20 cellular contexts compared by ENCODE assay signal in the genomic region with DNA sequence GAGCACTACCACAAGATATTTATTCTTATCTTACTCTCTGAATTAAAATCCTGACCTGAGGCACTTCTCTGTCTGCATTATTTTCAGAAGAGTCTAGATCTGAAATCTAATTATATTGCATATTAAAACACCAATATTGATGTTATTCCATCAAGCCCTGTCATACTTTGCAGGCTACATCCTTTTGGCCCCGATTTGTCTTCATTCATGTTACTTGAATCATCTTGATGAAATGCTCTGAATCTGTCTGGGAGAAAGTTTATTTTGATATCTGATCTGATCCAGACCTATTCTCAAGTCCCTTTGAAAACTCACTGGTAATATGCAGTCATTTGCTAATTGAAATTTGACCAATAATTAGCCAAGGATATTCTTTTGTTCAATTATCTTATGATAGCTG.
DNase-seq lines count a peak whose midpoint lies in the region; ATAC-seq, FAIRE-seq and TF ChIP-seq lines count a peak whose summit lies in the region.
"Had no signal": no experiment of that assay in that cellular context is flagged by ENCODE, and none has a peak within 500 bp of the region (broad histone marks: within the 10 kb centered on the region; RNA-seq: fewer than 3 reads in every experiment).

No MANE protein-coding gene starts in this region.

- H3K4me1 Mint-ChIP-seq in astrocyte (ENCODE audit: low read depth, unreplicated experiment) (peaks cover 28% of the 10 kb centered on the region), MCF 10A (ENCODE audit: insufficient read depth, unreplicated experiment) (peaks cover 43% of the 10 kb centered on the region)

- no TSS peak for BruUV-seq in MCF 10A (replicated peaks; lab: Mats Ljungman, UMichigan)

- no peaks in the 10 kb centered on the region for H3K27me3 ChIP-seq in astrocyte (ENCODE audit: insufficient read depth, low read length)
- no peaks in the 10 kb centered on the region for H3K27me3 ChIP-seq in skeletal muscle satellite cell (ENCODE audit: control insufficient read depth, insufficient read depth, low read length)
- H3K27me3 ChIP-seq in gastroesophageal sphincter: no peaks in the 10 kb centered on the region
- H3K27me3 ChIP-seq: BLaER1 treated with 17β-estradiol and CSF1 and Interleukin-3, amounts not matched to agents 10 nM and 100 nM had no signal

- H3K27ac Mint-ChIP-seq in astrocyte (ENCODE audit: unreplicated experiment) (peak overlapping the region; percentile 29), MCF 10A (ENCODE audit: low read depth, unreplicated experiment) (no peak overlapping the region)

- H3K9ac ChIP-seq in astrocyte (ENCODE audit: low read length): no peak overlapping the region
- H3K9ac ChIP-seq in skeletal muscle satellite cell (ENCODE audit: low read depth, low read length): peak overlapping the region; percentile 66
- H3K9ac ChIP-seq: BLaER1 treated with 17β-estradiol and CSF1 and Interleukin-3, amounts not matched to agents 10 nM and 100 nM had no signal

- no peak for TF ChIP-seq POLR2A in gastroesophageal sphincter (IDR thresholded peaks at IDR 0.05)

- H3K4me3 Mint-ChIP-seq in astrocyte (ENCODE audit: unreplicated experiment) (no peak overlapping the region), MCF 10A (ENCODE audit: unreplicated experiment) (no peak overlapping the region)

- no peaks in the 10 kb centered on the region for H3K36me3 Mint-ChIP-seq in astrocyte (ENCODE audit: low read depth, unreplicated experiment)
- H3K36me3 Mint-ChIP-seq in MCF 10A (ENCODE audit: insufficient read depth, unreplicated experiment): peaks cover 5% of the 10 kb centered on the region

- 64 to 71% methylated on average over 1 of the region's 1 CpG for WGBS in gastroesophageal sphincter (ENCODE audit: low coverage in 1 of 2), 2 donors

- H2AFZ ChIP-seq in astrocyte (ENCODE audit: low read depth, low read length): no peak overlapping the region

- H3K4me3 ChIP-seq in astrocyte (ENCODE audit: insufficient read depth, low read depth, low read length): no peak overlapping the region
- H3K4me3 ChIP-seq in fibroblast of mammary gland (ENCODE audit: control insufficient read depth, low read depth, low read length): no peak overlapping the region
- peak overlapping the region; percentile 11 for H3K4me3 ChIP-seq in skeletal muscle satellite cell (ENCODE audit: low read length)
- H3K4me3 ChIP-seq in gastroesophageal sphincter: no peak overlapping the region
- H3K4me3 ChIP-seq: A549; BLaER1 treated with 17β-estradiol and CSF1 and Interleukin-3, amounts not matched to agents 10 nM and 100 nM; HAP-1 had no signal

- peaks cover 33% of the 10 kb centered on the region for H3K79me2 ChIP-seq in astrocyte (ENCODE audit: insufficient read depth, low read length)

- H3K9me3 Mint-ChIP-seq in astrocyte (ENCODE audit: unreplicated experiment): no peaks in the 10 kb centered on the region
- H3K9me3 Mint-ChIP-seq in MCF 10A (ENCODE audit: unreplicated experiment): no peaks in the 10 kb centered on the region

- DNase-seq in HCEC 1CT (peak; percentile 70), astrocyte (ENCODE audit: low read depth) (peak; percentile 44), fibroblast of mammary gland (ENCODE audit: low read depth) (peak; percentile 68), MCF 10A (ENCODE audit: unreplicated experiment) (no peak), Kasumi-1 (lab: John Stamatoyannopoulos, UW) (no peak)
- DNase-seq: DMS79, KBM-7, NCI-H1417 treated with DMSO at 0.1 percent for 48 hours, NCI-H1930, NCI-H226, NCI-H524 treated with DMSO at 0.1 percent for 48 hours, PC-3, RPMI8226, SIG-M5 had no signal

- POLR2A ChIA-PET in MCF 10A (lab: Yijun Ruan, JAX): no interaction called here

- no peaks in the 10 kb centered on the region for H3K9me3 ChIP-seq in astrocyte (ENCODE audit: insufficient read depth, low read depth, low read length)
- no peaks in the 10 kb centered on the region for H3K9me3 ChIP-seq in skeletal muscle satellite cell (replicated peaks; ENCODE audit: low read length)
- H3K9me3 ChIP-seq in gastroesophageal sphincter: no peaks in the 10 kb centered on the region
- H3K9me3 ChIP-seq: A549; BLaER1 treated with 17β-estradiol and CSF1 and Interleukin-3, amounts not matched to agents 10 nM and 100 nM had no signal

- no peaks in the 10 kb centered on the region for H4K20me1 ChIP-seq in astrocyte (ENCODE audit: insufficient read depth, low read length)
- H4K20me1 ChIP-seq: BLaER1 treated with 17β-estradiol and CSF1 and Interleukin-3, amounts not matched to agents 10 nM and 100 nM had no signal

- H3K36me3 ChIP-seq in astrocyte (ENCODE audit: insufficient read depth, low read length): no peaks in the 10 kb centered on the region
- peaks cover under 1% of the 10 kb centered on the region for H3K36me3 ChIP-seq in skeletal muscle satellite cell (ENCODE audit: insufficient read depth, low read length)
- no peaks in the 10 kb centered on the region for H3K36me3 ChIP-seq in gastroesophageal sphincter
- H3K36me3 ChIP-seq: BLaER1 treated with 17β-estradiol and CSF1 and Interleukin-3, amounts not matched to agents 10 nM and 100 nM; HAP-1 had no signal

- H3K4me1 ChIP-seq in astrocyte (ENCODE audit: insufficient read depth, low read length) (peaks cover 32% of the 10 kb centered on the region), skeletal muscle satellite cell (ENCODE audit: control insufficient read depth, insufficient read depth, low read length) (peaks cover 73% of the 10 kb centered on the region), gastroesophageal sphincter (peaks cover 0 to 6% (median 0%) of the 10 kb centered on the region in 3 donors)
- H3K4me1 ChIP-seq: BLaER1 treated with 17β-estradiol and CSF1 and Interleukin-3, amounts not matched to agents 10 nM and 100 nM had no signal

- TF ChIP-seq CTCF in astrocyte (IDR thresholded peaks at IDR 0.05; ENCODE audit: insufficient read depth, low read depth, low read length) (no peak), fibroblast of mammary gland (conservative IDR thresholded peaks at IDR 0.05; ENCODE audit: control insufficient read depth, insufficient read depth, low read depth, low read length) (no peak), MCF 10A (IDR thresholded peaks at IDR 0.05; ENCODE audit: unreplicated experiment) (no peak), gastroesophageal sphincter (IDR thresholded peaks at IDR 0.05) (no peak)

- peak overlapping the region; percentile 30 for H3K27ac ChIP-seq in astrocyte (ENCODE audit: low read depth, low read length)
- no peak overlapping the region for H3K27ac ChIP-seq in gastroesophageal sphincter
- H3K27ac ChIP-seq: BLaER1 treated with 17β-estradiol and CSF1 and Interleukin-3, amounts not matched to agents 10 nM and 100 nM had no signal

- H3K27me3 Mint-ChIP-seq in astrocyte (ENCODE audit: low read depth, unreplicated experiment) (no peaks in the 10 kb centered on the region), MCF 10A (ENCODE audit: insufficient read depth, unreplicated experiment) (no peaks in the 10 kb centered on the region)

- CTCF ChIA-PET in MCF 10A (lab: Yijun Ruan, JAX): interaction anchor here (0.8 kb wide), 1 partner anchor 221 kb away, joined by 3 read pairs; no protein-coding TSS in a partner anchor

- no peak for FAIRE-seq in astrocyte (lab: Jason Lieb, UNC)
- FAIRE-seq: A549, D721Med had no signal

- ATAC-seq in gastroesophageal sphincter: no peak
- ATAC-seq: A549, PC-3 had no signal

- peak overlapping the region; percentile 5 for H3K4me2 ChIP-seq in astrocyte (ENCODE audit: low read length)
- H3K4me2 ChIP-seq in skeletal muscle satellite cell (ENCODE audit: low read length): peak overlapping the region; percentile 34
- H3K4me2 ChIP-seq: A549; BLaER1 treated with 17β-estradiol and CSF1 and Interleukin-3, amounts not matched to agents 10 nM and 100 nM had no signal

- intact Hi-C loops in MCF 10A (cut with micrococcal nuclease): no loop called here

- TF ChIP-seq EP300 in gastroesophageal sphincter (IDR thresholded peaks at IDR 0.05): no peak

Comparison
In these comparisons a context has a peak if more than half of its experiments do, and no peak if none do; other contexts are left out.
1. DNase-seq: peak in HCEC 1CT (single experiment), astrocyte (single experiment) and fibroblast of mammary gland (single experiment); none in MCF 10A (single experiment) and Kasumi-1 (0 of 2).